In genomic region chr2:223939438-223939837, GRCh38 we compare ENCODE assay signal across 8 cellular contexts. TPM values are rescaled to one million over a fixed set of nuclear protein-coding genes. Genes with fewer than 3 reads are reported as not detected.
DNase-seq lines count a peak whose midpoint lies in the region; ATAC-seq, FAIRE-seq and TF ChIP-seq lines count a peak whose summit lies in the region.
"Not testable (repeated sequence)": the region's sequence is repeated elsewhere in the genome, so short reads cannot be mapped to it uniquely, and the experiment has no call there.

No MANE protein-coding gene starts in this region.

- H3K4me2 ChIP-seq in HepG2 (ENCODE audit: low read depth, low read length), result not testable (repeated sequence)

- not testable (repeated sequence) for H3K9ac ChIP-seq in HepG2 (ENCODE audit: insufficient read depth, low read depth, low read length)

- in situ Hi-C loops in HepG2 (cut with HindIII; ENCODE audit: extremely low pct_ligation_motif_present, low pct_unique_long_range_greater_than_20kb), result not testable (repeated sequence)

- peaks cover 80% of the 10 kb centered on the region for H3K4me1 Mint-ChIP-seq in activated T-cell treated with anti-CD3 and anti-CD28 coated beads, Interleukin-2, amount 50 U/mL, for 72 hours (ENCODE audit: low read depth)

- TF ChIP-seq EP300 in HepG2 (IDR thresholded peaks at IDR 0.05; ENCODE audit: low read depth in 2 of 2, low read length in 2 of 2); HepG2 (CRISPR knock-in tag; IDR thresholded peaks at IDR 0.05; ENCODE audit: borderline replicate concordance): not testable (repeated sequence)

- peaks cover 25 to 33% of the 10 kb centered on the region in 2 donors for H3K36me3 Mint-ChIP-seq in activated T-cell treated with anti-CD3 and anti-CD28 coated beads, Interleukin-2, amount 50 U/mL, for 72 hours (ENCODE audit: insufficient read depth in 2 of 2)

- H3K4me3 ChIP-seq in ACC112 (ENCODE audit: low read depth, low read length); bronchial epithelial cell (ENCODE audit: low read depth, low read length); HepG2 (replicated peaks in 1 of 3; ENCODE audit: insufficient read depth in 1 of 3, low read depth in 2 of 3, low read length in 3 of 3): not testable (repeated sequence)

- H3K27me3 ChIP-seq in ACC112 (ENCODE audit: insufficient read depth, low read length); bronchial epithelial cell (ENCODE audit: control insufficient read depth, insufficient read depth, low read length); HepG2 (ENCODE audit: control insufficient read depth in 1 of 2, insufficient read depth in 2 of 2, low read length in 2 of 2): not testable (repeated sequence)

- not testable (repeated sequence) for TF ChIP-seq CTCF in bronchial epithelial cell (IDR thresholded peaks at IDR 0.05; ENCODE audit: insufficient read depth, low read length, severe bottlenecking); HepG2 (CRISPR knock-in tag; IDR thresholded peaks at IDR 0.05)

- H4K20me1 ChIP-seq in HepG2 (ENCODE audit: insufficient read depth, low read length), result peaks cover 11% of the 10 kb centered on the region; the same call in 1 of the 2 replicates

- BruUV-seq in HepG2 (replicated peaks; lab: Mats Ljungman, UMichigan), result not testable (repeated sequence)

- not testable (repeated sequence) for H2AFZ ChIP-seq in ACC112 (ENCODE audit: low read length, unreplicated experiment); HepG2 (ENCODE audit: low read length)

- ATAC-seq in GM18517 (IDR thresholded peaks at IDR 0.05; ENCODE audit: unreplicated experiment), result peak; percentile 43
- ATAC-seq in GM21737 (IDR thresholded peaks at IDR 0.05; ENCODE audit: unreplicated experiment), result peak; percentile 31
- peak; percentile 38 for ATAC-seq in HG03196 (IDR thresholded peaks at IDR 0.05; ENCODE audit: unreplicated experiment)
- ATAC-seq in activated T-cell treated with anti-CD3 and anti-CD28 coated beads, Interleukin-2, amount 50 U/mL, for 72 hours (replicated peaks in 1 of 2); HepG2: not testable (repeated sequence)

- not testable (repeated sequence) for TF ChIP-seq POLR2A in HepG2 (IDR thresholded peaks at IDR 0.05; ENCODE audit: insufficient read depth in 1 of 2, low read depth in 2 of 2, low read length in 2 of 2)

- FAIRE-seq in RCC 7860 (lab: Jason Lieb, UNC); bronchial epithelial cell (lab: Jason Lieb, UNC); HepG2 (lab: Jason Lieb, UNC): not testable (repeated sequence)

- H3K27ac Mint-ChIP-seq in activated T-cell treated with anti-CD3 and anti-CD28 coated beads, Interleukin-2, amount 50 U/mL, for 72 hours, result peak overlapping the region; percentile 80

- POLR2A ChIA-PET in HepG2 (lab: Yijun Ruan, JAX), result interaction anchor here (0.9 to 1.5 kb wide), 3 partner anchors 9 to 31 kb away, joined by 4 to 7 read pairs (median 5); no protein-coding TSS in a partner anchor

- TF ChIP-seq RAD21 in HepG2 (CRISPR knock-in tag; IDR thresholded peaks at IDR 0.05), result not testable (repeated sequence)

- WGBS in HepG2 (ENCODE audit: low lambda C conversion rate), result 98% methylated on average over 2 of the region's 2 CpGs

- not testable (repeated sequence) for H3K36me3 ChIP-seq in ACC112 (ENCODE audit: insufficient read depth, low read length); bronchial epithelial cell (ENCODE audit: control insufficient read depth, insufficient read depth, low read length); HepG2 (replicated peaks in 1 of 2; ENCODE audit: control insufficient read depth in 1 of 2, insufficient read depth in 2 of 2, low read length in 2 of 2)

- H3K4me1 ChIP-seq in ACC112 (ENCODE audit: control insufficient read depth, insufficient read depth, low read length, unreplicated experiment), result peaks cover 51% of the 10 kb centered on the region
- peaks cover 79% of the 10 kb centered on the region for H3K4me1 ChIP-seq in HepG2 (ENCODE audit: insufficient read depth, low read length)

- peak overlapping the region; percentile 38 to 61 for H3K4me3 Mint-ChIP-seq in activated T-cell treated with anti-CD3 and anti-CD28 coated beads, Interleukin-2, amount 50 U/mL, for 72 hours

- intact Hi-C loops in HepG2 (cut with micrococcal nuclease; ENCODE audit: unreplicated experiment), result not testable (repeated sequence)

- CTCF ChIA-PET in HepG2 (lab: Yijun Ruan, JAX; ENCODE audit: low intra/inter-chr PET ratio, low total read pairs), result not testable (repeated sequence)

- H3K79me2 ChIP-seq in ACC112 (ENCODE audit: control insufficient read depth, insufficient read depth, low read length, unreplicated experiment) (peaks cover 83% of the 10 kb centered on the region), HepG2 (ENCODE audit: insufficient read depth, low read length) (peaks cover 90% of the 10 kb centered on the region)

- peak overlapping the region; percentile 21; the same call in 1 of the 2 replicates for H3K27ac ChIP-seq in ACC112 (ENCODE audit: low read depth, low read length)
- H3K27ac ChIP-seq in HepG2 (ENCODE audit: extremely low read length, insufficient read depth, low read length), result not testable (repeated sequence)

- H3K9me3 ChIP-seq in HepG2 (ENCODE audit: low read length), result not testable (repeated sequence)

- DNase-seq in RCC 7860 (ENCODE audit: low spot score) (peak; percentile 49), bronchial epithelial cell (ENCODE audit: low read depth) (peak; percentile 51)
- DNase-seq in activated T-cell treated with anti-CD3 and anti-CD28 coated beads, Interleukin-2, amount 50 U/mL, for 72 hours; HepG2 (ENCODE audit: low spot score): not testable (repeated sequence)

- H3K27me3 Mint-ChIP-seq in activated T-cell treated with anti-CD3 and anti-CD28 coated beads, Interleukin-2, amount 50 U/mL, for 72 hours (ENCODE audit: low read depth), result not testable (repeated sequence)

- not testable (repeated sequence) for H3K9me3 Mint-ChIP-seq in activated T-cell treated with anti-CD3 and anti-CD28 coated beads, Interleukin-2, amount 50 U/mL, for 72 hours

RNA-seq across cellular contexts. Expression of gene WDFY1, which starts 5.7 kb away (rescaled TPM):
- total RNA-seq in activated T-cell treated with anti-CD3 and anti-CD28 coated beads, Interleukin-2, amount 50 U/mL, for 72 hours, result 10 to 100 TPM; 57.4 to 61.7 TPM
- total RNA-seq in bronchial epithelial cell (92.7 and 111 TPM in 2 replicates), HepG2 (2016; rRNA removed; fragmentation: Illumina TruSeq; extraction: Trizol) (77.0 and 92.1 TPM in 2 replicates)
- total RNA-seq in HepG2 (2016; cell fraction: cytosol; rRNA removed; fragmentation: Illumina TruSeq; extraction: Trizol; ENCODE audit: low read depth), result 11.5 and 14.6 TPM in 2 replicates
- total RNA-seq in HepG2 (2016; cell fraction: insoluble cytoplasmic fraction; rRNA removed; fragmentation: Illumina TruSeq; extraction: Trizol), result 74.9 and 94.6 TPM in 2 replicates
- 26.9 and 28.9 TPM in 2 replicates for total RNA-seq in HepG2 (2016; cell fraction: membrane; rRNA removed; fragmentation: Illumina TruSeq; extraction: Trizol)
- 97.2 and 104 TPM in 2 replicates for total RNA-seq in HepG2 (2016; cell fraction: nucleus; rRNA removed; fragmentation: Illumina TruSeq; extraction: Trizol)
- 77.1 and 78.4 TPM in 2 replicates for polyA plus RNA-seq in HepG2 (2011; rRNA removed)
- polyA plus RNA-seq in HepG2 (2011; cell fraction: cytosol; rRNA removed), result 40.1 and 47.7 TPM in 2 replicates
- 98.7 and 128 TPM in 2 replicates for polyA plus RNA-seq in HepG2 (2011; cell fraction: nucleus; rRNA removed)
- polyA plus RNA-seq in HepG2 (2012), result 36.5 and 42.3 TPM in 2 replicates
- 4.0 and 4.3 TPM in 2 replicates for polyA plus RNA-seq in HepG2 (2016; cell fraction: cytosol; fragmentation: Illumina TruSeq; extraction: Trizol; ENCODE audit: low read depth)
- polyA plus RNA-seq in HepG2 (2016; cell fraction: insoluble cytoplasmic fraction; fragmentation: Illumina TruSeq; extraction: Trizol; ENCODE audit: low read depth), result 72.6 and 75.5 TPM in 2 replicates
- polyA plus RNA-seq in HepG2 (2016; cell fraction: membrane; fragmentation: Illumina TruSeq; extraction: Trizol; ENCODE audit: low read depth), result 10.6 and 12.5 TPM in 2 replicates
- 136 and 138 TPM in 2 replicates for polyA plus RNA-seq in HepG2 (2016; cell fraction: nucleus; fragmentation: Illumina TruSeq; extraction: Trizol; ENCODE audit: insufficient read depth, low read depth)
- polyA minus RNA-seq in HepG2 (2011; rRNA and poly(A)+ RNA removed; ENCODE audit: low replicate concordance), result 55.3 and 443 TPM in 2 replicates
- 49.8 and 57.9 TPM in 2 replicates for polyA minus RNA-seq in HepG2 (2011; cell fraction: cytosol; rRNA and poly(A)+ RNA removed)
- polyA minus RNA-seq in HepG2 (2011; cell fraction: nucleus; rRNA and poly(A)+ RNA removed), result 186 and 218 TPM in 2 replicates

RNA-seq across cellular contexts. Expression of gene MRPL44, which starts 17.8 kb away (rescaled TPM):
- total RNA-seq in activated T-cell treated with anti-CD3 and anti-CD28 coated beads, Interleukin-2, amount 50 U/mL, for 72 hours, result 10 to 100 TPM; 34.0 to 36.8 TPM
- total RNA-seq in bronchial epithelial cell (25.7 and 32.9 TPM in 2 replicates), HepG2 (2016; rRNA removed; fragmentation: Illumina TruSeq; extraction: Trizol) (78.0 and 101 TPM in 2 replicates)
- total RNA-seq in HepG2 (2016; cell fraction: cytosol; rRNA removed; fragmentation: Illumina TruSeq; extraction: Trizol; ENCODE audit: low read depth), result 19.7 and 21.8 TPM in 2 replicates
- total RNA-seq in HepG2 (2016; cell fraction: insoluble cytoplasmic fraction; rRNA removed; fragmentation: Illumina TruSeq; extraction: Trizol), result 76.1 and 100 TPM in 2 replicates
- total RNA-seq in HepG2 (2016; cell fraction: membrane; rRNA removed; fragmentation: Illumina TruSeq; extraction: Trizol), result 38.1 and 39.0 TPM in 2 replicates
- 33.6 TPM in 2 replicates for total RNA-seq in HepG2 (2016; cell fraction: nucleus; rRNA removed; fragmentation: Illumina TruSeq; extraction: Trizol)
- polyA plus RNA-seq in HepG2 (2011; rRNA removed), result 31.1 and 38.4 TPM in 2 replicates
- polyA plus RNA-seq in HepG2 (2011; cell fraction: cytosol; rRNA removed), result 29.5 and 37.2 TPM in 2 replicates
- polyA plus RNA-seq in HepG2 (2011; cell fraction: nucleus; rRNA removed), result 7.5 and 10.9 TPM in 2 replicates
- polyA plus RNA-seq in HepG2 (2012), result 31.9 and 35.7 TPM in 2 replicates
- polyA plus RNA-seq in HepG2 (2016; cell fraction: cytosol; fragmentation: Illumina TruSeq; extraction: Trizol; ENCODE audit: low read depth), result 10.7 and 11.0 TPM in 2 replicates
- polyA plus RNA-seq in HepG2 (2016; cell fraction: insoluble cytoplasmic fraction; fragmentation: Illumina TruSeq; extraction: Trizol; ENCODE audit: low read depth), result 114 TPM in 2 replicates
- 18.8 and 22.2 TPM in 2 replicates for polyA plus RNA-seq in HepG2 (2016; cell fraction: membrane; fragmentation: Illumina TruSeq; extraction: Trizol; ENCODE audit: low read depth)
- polyA plus RNA-seq in HepG2 (2016; cell fraction: nucleus; fragmentation: Illumina TruSeq; extraction: Trizol; ENCODE audit: insufficient read depth, low read depth), result 42.6 and 43.1 TPM in 2 replicates
- 6.2 and 14.6 TPM in 2 replicates for polyA minus RNA-seq in HepG2 (2011; rRNA and poly(A)+ RNA removed; ENCODE audit: low replicate concordance)
- polyA minus RNA-seq in HepG2 (2011; cell fraction: cytosol; rRNA and poly(A)+ RNA removed), result 25.3 and 29.9 TPM in 2 replicates
- 14.3 and 18.9 TPM in 2 replicates for polyA minus RNA-seq in HepG2 (2011; cell fraction: nucleus; rRNA and poly(A)+ RNA removed)
